9 cellular contexts compared by ENCODE assay signal in genomic region chr12:25107920-25108319, GRCh38.
DNase-seq lines count a peak whose midpoint lies in the region; ATAC-seq and TF ChIP-seq lines count a peak whose summit lies in the region.
"Had no signal": no experiment of that assay in that cellular context is flagged by ENCODE, and none has a peak within 500 bp of the region (broad histone marks: within the 10 kb centered on the region; RNA-seq: fewer than 3 reads in every experiment).

No MANE protein-coding gene starts in this region.

- no peaks in the 10 kb centered on the region for H3K4me1 ChIP-seq in tibial nerve

- H3K27ac Mint-ChIP-seq in memory B cell = peak overlapping the region; percentile 80
- H3K27ac Mint-ChIP-seq: activated naive CD4-positive, alpha-beta T cell treated with anti-CD3 and anti-CD28 coated beads for 36 hours had no signal

- TF ChIP-seq POLR2A in tibial nerve (IDR thresholded peaks at IDR 0.05) = no peak

- DNase-seq in memory B cell (ENCODE audit: low spot score in 2 of 2) (no peak), tibial nerve (ENCODE audit: low spot score in 2 of 2) (no peak), foreskin fibroblast (no peak), NCI-H69 (lab: John Stamatoyannopoulos, UW) (no peak)
- DNase-seq: activated naive CD4-positive, alpha-beta T cell treated with anti-CD3 and anti-CD28 coated beads for 36 hours; NCI-H510A had no signal

- no peaks in the 10 kb centered on the region for H3K27me3 Mint-ChIP-seq in memory B cell

- ATAC-seq in GM18870 (IDR thresholded peaks at IDR 0.05; ENCODE audit: unreplicated experiment) (peak; percentile 97), GM21619 (IDR thresholded peaks at IDR 0.05; ENCODE audit: unreplicated experiment) (peak; percentile 93), HG03342 (IDR thresholded peaks at IDR 0.05; ENCODE audit: unreplicated experiment) (peak; percentile 97), memory B cell (ENCODE audit: low read depth) (peak; percentile 50)

- H3K27me3 ChIP-seq in tibial nerve = no peaks in the 10 kb centered on the region

- peaks cover 3% of the 10 kb centered on the region for H3K4me1 Mint-ChIP-seq in memory B cell

- WGBS in tibial nerve, 2 donors = 78 to 81% methylated on average over 4 of the region's 4 CpGs

- H3K36me3 ChIP-seq in tibial nerve = peaks cover 0 to 4% (median 0%) of the 10 kb centered on the region in 3 donors

- no peaks in the 10 kb centered on the region for H3K9me3 ChIP-seq in tibial nerve

- H3K4me3 Mint-ChIP-seq in memory B cell = no peak overlapping the region
- H3K4me3 Mint-ChIP-seq: activated naive CD4-positive, alpha-beta T cell treated with anti-CD3 and anti-CD28 coated beads for 36 hours had no signal

- H3K9me3 Mint-ChIP-seq in memory B cell = peaks cover 3% of the 10 kb centered on the region
- H3K9me3 Mint-ChIP-seq: activated naive CD4-positive, alpha-beta T cell treated with anti-CD3 and anti-CD28 coated beads for 36 hours had no signal

- no peak for TF ChIP-seq CTCF in tibial nerve (IDR thresholded peaks at IDR 0.05)
- no peak for TF ChIP-seq CTCF in foreskin fibroblast (IDR thresholded peaks at IDR 0.05; ENCODE audit: low read depth, low read length)

- peaks cover 23% of the 10 kb centered on the region for H3K36me3 Mint-ChIP-seq in memory B cell

- H3K27ac ChIP-seq in tibial nerve = no peak overlapping the region

- no peak for TF ChIP-seq EP300 in tibial nerve (IDR thresholded peaks at IDR 0.05)

- no peak overlapping the region for H3K4me3 ChIP-seq in tibial nerve
- H3K4me3 ChIP-seq in foreskin fibroblast (ENCODE audit: low read depth in 1 of 2, low read length in 2 of 2) = no peak overlapping the region
